13 cellular contexts compared by ENCODE assay signal in genomic region chr17:65594585-65594940, GRCh38. TPM values are rescaled to one million over a fixed set of nuclear protein-coding genes. Genes with fewer than 3 reads are reported as not detected.
DNase-seq lines count a peak whose midpoint lies in the region; ATAC-seq, FAIRE-seq and TF ChIP-seq lines count a peak whose summit lies in the region.
"Had no signal": no experiment of that assay in that cellular context is flagged by ENCODE, and none has a peak within 500 bp of the region (broad histone marks: within the 10 kb centered on the region; RNA-seq: fewer than 3 reads in every experiment).

No MANE protein-coding gene starts in this region.

- H3K27ac ChIP-seq in GM12878 (ENCODE audit: control insufficient read depth, insufficient read depth): no peak overlapping the region
- H3K27ac ChIP-seq: pancreas, transverse colon had no signal

- no peaks in the 10 kb centered on the region for H3K4me1 ChIP-seq in GM12878 (ENCODE audit: control insufficient read depth, insufficient read depth, low read length)
- H3K4me1 ChIP-seq: pancreas had no signal

- POLR2A ChIA-PET in GM12878 (lab: Charles Lee): no interaction called here

- no peak for FAIRE-seq in GM12878 (lab: Jason Lieb, UNC)
- FAIRE-seq: pancreas had no signal

- no peaks in the 10 kb centered on the region for H3K9me3 Mint-ChIP-seq in mesothelial cell of epicardium

- DNase-seq in AG20443 (ENCODE audit: low spot score) (peak; percentile 72), H7 (peak; percentile 30), GM12878 (ENCODE audit: low read depth, low spot score) (no peak), mesothelial cell of epicardium (ENCODE audit: low spot score in 2 of 2, unreplicated experiment in 2 of 2) (peak in 1 of 2 experiments; percentile 40), SW 1271 (lab: John Stamatoyannopoulos, UW) (no peak), NCI-H524 treated with DMSO at 0.1 percent for 48 hours (lab: John Stamatoyannopoulos, UW) (no peak)
- DNase-seq: DMS153; NCI-H1048; NK-92 treated with Interleukin-12 subunit alpha and Interleukin-12 subunit beta, amount 100 ng/mL, for 24 hours; pancreas; transverse colon had no signal

- no peaks in the 10 kb centered on the region for H4K20me1 ChIP-seq in GM12878 (ENCODE audit: control insufficient read depth, insufficient read depth)

- H3K27me3 ChIP-seq in H7 (ENCODE audit: control insufficient read depth, insufficient read depth, low read length): no peaks in the 10 kb centered on the region; the same call in 1 of the 2 replicates
- H3K27me3 ChIP-seq in GM12878 (replicated peaks in 1 of 2; ENCODE audit: control insufficient read depth in 2 of 2, insufficient read depth in 2 of 2, low read length in 1 of 2): no peaks in the 10 kb centered on the region
- H3K27me3 ChIP-seq: pancreas, transverse colon had no signal

- peaks cover 33% of the 10 kb centered on the region for H3K4me1 Mint-ChIP-seq in mesothelial cell of epicardium

- no TSS peak for BruUV-seq in GM12878 (replicated peaks; lab: Mats Ljungman, UMichigan)

- no peaks in the 10 kb centered on the region for H3K79me2 ChIP-seq in GM12878 (ENCODE audit: control insufficient read depth, insufficient read depth, low read length)

- 25% methylated on average over 2 of the region's 2 CpGs for WGBS in GM12878 (ENCODE audit: insufficient coverage, insufficient replicate concordance, low lambda C conversion rate, missing lambda C conversion rate)

- H3K4me3 Mint-ChIP-seq in mesothelial cell of epicardium: peak overlapping the region; percentile 41

- no peak overlapping the region for H3K9ac ChIP-seq in GM12878 (ENCODE audit: control insufficient read depth, insufficient read depth, low read length)

- no peaks in the 10 kb centered on the region; the same call in 2 of the 3 replicates for H3K9me3 ChIP-seq in GM12878 (replicated peaks; ENCODE audit: control insufficient read depth, insufficient read depth, low read length)
- H3K9me3 ChIP-seq: pancreas, transverse colon had no signal

- H3K36me3 ChIP-seq in H7 (replicated peaks; ENCODE audit: control insufficient read depth, insufficient read depth, low read length) (no peaks in the 10 kb centered on the region), GM12878 (ENCODE audit: control insufficient read depth in 2 of 2, insufficient read depth in 2 of 2, low read length in 1 of 2) (no peaks in the 10 kb centered on the region)
- H3K36me3 ChIP-seq: pancreas, transverse colon had no signal

- in situ Hi-C loops in GM12878 (cut with MboI): no loop called here

- intact Hi-C loops in GM12878 (cut with micrococcal nuclease; ENCODE audit: unreplicated experiment): no loop called here

- no peak overlapping the region for H3K4me2 ChIP-seq in GM12878 (ENCODE audit: control insufficient read depth, insufficient read depth)

- CTCF ChIA-PET in GM12878 (lab: Yijun Ruan, JAX): interaction anchor here (1.3 kb wide), 1 partner anchor 10 kb away, joined by 3 read pairs; no protein-coding TSS in a partner anchor

- peak overlapping the region; percentile 93 for H3K27ac Mint-ChIP-seq in mesothelial cell of epicardium

- no peak for TF ChIP-seq EP300 in GM12878 (IDR thresholded peaks at IDR 0.05; ENCODE audit: borderline replicate concordance in 1 of 2, control insufficient read depth in 1 of 2, low read depth in 2 of 2, low read length in 2 of 2)

- no peak for TF ChIP-seq RAD21 in GM12878 (IDR thresholded peaks at IDR 0.05; ENCODE audit: insufficient read depth, low read depth, low read length)

- no peak for TF ChIP-seq POLR2A in GM12878 (IDR thresholded peaks at IDR 0.05; ENCODE audit: low read depth, low read length)

- SMC1A ChIA-PET in GM12878 (lab: Charles Lee; ENCODE audit: uncharacterized antibody, unreplicated experiment): interaction anchor here (1.1 to 1.2 kb wide), 2 partner anchors 115 to 201 kb away, joined by 3 read pairs; no protein-coding TSS in a partner anchor

- no peaks in the 10 kb centered on the region for H3K27me3 Mint-ChIP-seq in mesothelial cell of epicardium (ENCODE audit: low read depth)

- RAD21 ChIA-PET in GM12878 (lab: Charles Lee; ENCODE audit: unreplicated experiment): interaction anchor here (0.8 to 1.0 kb wide), 2 partner anchors 20 to 37 kb away, joined by 3 read pairs; no protein-coding TSS in a partner anchor

- no peak for TF ChIP-seq CTCF in GM12878 (IDR thresholded peaks at IDR 0.05 in 2 of 3, conservative IDR thresholded peaks at IDR 0.05 in 1 of 3; ENCODE audit: control insufficient read depth in 2 of 3, extremely low read depth in 1 of 3, insufficient read depth in 1 of 3, low read depth in 3 of 3, low read length in 3 of 3)
- TF ChIP-seq CTCF in mesothelial cell of epicardium (IDR thresholded peaks at IDR 0.05; ENCODE audit: unreplicated experiment): no peak

- H3K36me3 Mint-ChIP-seq in mesothelial cell of epicardium: no peaks in the 10 kb centered on the region

- no peak overlapping the region; the same call in 1 of the 2 replicates for H2AFZ ChIP-seq in GM12878 (ENCODE audit: control insufficient read depth, low read depth, low read length)

- H3K4me3 ChIP-seq in H7 (ENCODE audit: insufficient read depth, low read depth, low read length) (no peak overlapping the region), GM12878 (no peak overlapping the region)
- H3K4me3 ChIP-seq: pancreas, transverse colon had no signal

- ATAC-seq in GM12878 (peak; percentile 46), GM19467 (IDR thresholded peaks at IDR 0.05; ENCODE audit: unreplicated experiment) (no peak), GM21717 (IDR thresholded peaks at IDR 0.05; ENCODE audit: unreplicated experiment) (no peak)

TF ChIP-seq in GM12878, 131 proteins besides CTCF, POLR2A, EP300 and RAD21:
- TF ChIP-seq NBN (IDR thresholded peaks at IDR 0.05): no peak

RNA-seq across cellular contexts. Expression of gene AXIN2, which starts 33.1 kb away (rescaled TPM):
- 34.8 and 36.1 TPM in 2 replicates for total RNA-seq in H7 (2014; rRNA removed; shearing (Covaris generic))
- 14.6 and 16.2 TPM in 2 replicates for total RNA-seq in GM12878 (2013; cell fraction: nucleolus; rRNA removed)
- 4.2 and 4.6 TPM in 2 replicates for total RNA-seq in GM12878 (2014; rRNA removed)
- 2.5 and 3.5 TPM in 2 replicates for total RNA-seq in GM12878 (2014; rRNA removed; fragmentation: Illumina TruSeq; extraction: Trizol)
- total RNA-seq in GM12878 (2021): 7.2 and 7.8 TPM in 2 replicates
- polyA plus RNA-seq in GM12878 (2011; ENCODE audit: low read depth): 0.68 TPM
- polyA plus RNA-seq in GM12878 (2011; rRNA removed): 2.5 and 3.7 TPM in 2 replicates
- polyA plus RNA-seq in GM12878 (2011; cell fraction: cytosol; rRNA removed): 3.2 and 3.5 TPM in 2 replicates
- polyA plus RNA-seq in GM12878 (2011; cell fraction: nucleus; rRNA removed): 8.9 and 17.6 TPM in 2 replicates
- polyA plus RNA-seq in GM12878 (2012): 0.72 and 1.5 TPM in 2 replicates
- polyA plus RNA-seq in GM12878 (2014; fragmentation: Illumina TruSeq; extraction: Trizol): 1.9 and 2.6 TPM in 2 replicates
- polyA plus RNA-seq in GM12878 (2014; fragmentation: Nextera tagmentation; extraction: Ambion mirVana): under 1 TPM; 0.47 to 0.66 TPM
- 4.4 and 4.8 TPM in 2 replicates for polyA plus RNA-seq in GM12878 (2014; rRNA removed)
- 1 to 10 TPM in 1 of 2 experiments, under 1 TPM in 1; 0.58 to 1.6 TPM for polyA plus RNA-seq in GM12878 (2016; fragmentation: Nextera tagmentation; extraction: Ambion mirVana)
- 4.1 and 6.0 TPM in 2 replicates for polyA minus RNA-seq in GM12878 (2011; rRNA and poly(A)+ RNA removed)
- polyA minus RNA-seq in GM12878 (2011; cell fraction: cytosol; rRNA and poly(A)+ RNA removed): 1.5 and 1.7 TPM in 2 replicates
- polyA minus RNA-seq in GM12878 (2011; cell fraction: nucleus; rRNA and poly(A)+ RNA removed): 7.3 and 10.1 TPM in 2 replicates
- total RNA-seq in mesothelial cell of epicardium: 84.6 to 88.7 TPM (median 87.8 TPM) in 3 replicates

Comparison
In these comparisons a context has a peak if more than half of its experiments do, and no peak if none do; other contexts are left out.
1. DNase-seq: peak in AG20443 (single experiment) and H7 (single experiment); none in GM12878 (single experiment), SW 1271 (0 of 2) and NCI-H524 treated with DMSO at 0.1 percent for 48 hours (single experiment).